ENCODE assay signal across 11 cellular contexts in the genomic region with DNA sequence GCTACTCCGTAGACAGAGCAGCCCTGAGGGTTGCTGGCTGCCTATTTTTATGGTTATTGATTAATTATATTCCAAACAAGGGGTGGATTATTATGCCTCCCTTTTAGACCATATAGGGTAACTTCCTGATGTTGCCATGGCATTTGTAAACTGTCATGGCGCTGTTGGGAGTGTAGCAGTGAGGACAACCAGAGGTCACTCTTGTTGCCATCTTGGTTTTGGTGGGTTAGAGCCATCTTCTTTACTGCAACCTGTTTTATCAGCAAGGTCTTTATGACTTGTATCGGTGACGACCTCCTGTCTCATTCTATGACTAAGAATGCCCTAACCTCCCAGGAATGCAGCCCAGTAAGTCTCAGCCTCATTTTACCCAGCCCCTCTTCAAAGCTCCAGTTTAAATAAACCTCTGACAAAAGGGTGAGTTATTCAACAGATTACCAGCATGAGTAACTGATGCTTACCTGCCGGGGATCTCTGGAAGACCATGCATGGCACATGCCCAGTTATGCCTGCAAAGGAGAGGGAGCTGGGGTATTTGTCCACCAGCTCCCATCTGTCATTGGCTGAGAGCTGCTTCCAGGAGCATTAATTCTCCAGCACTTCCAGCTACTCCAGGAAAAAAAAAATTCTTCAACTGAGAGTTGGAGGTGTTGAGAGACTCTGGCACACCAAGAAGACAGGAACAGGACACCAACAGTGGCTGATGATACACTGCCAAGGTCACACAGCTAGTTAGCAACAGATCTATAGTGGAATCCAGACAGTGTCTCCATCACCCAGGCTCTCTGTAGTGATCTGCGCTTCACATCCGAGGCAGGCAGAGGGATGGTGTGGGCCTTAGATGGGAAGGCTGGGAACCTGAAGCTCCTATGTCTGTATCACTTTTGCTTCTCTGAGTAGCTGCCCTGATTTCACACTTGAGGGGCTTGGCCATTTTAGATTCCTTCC. TPM values are rescaled to one million over a fixed set of nuclear protein-coding genes. Genes with fewer than 3 reads are reported as not detected.
DNase-seq lines count a peak whose midpoint lies in the region; ATAC-seq lines count a peak whose summit lies in the region.
"Had no signal": no experiment of that assay in that cellular context is flagged by ENCODE, and none has a peak within 500 bp of the region (broad histone marks: within the 10 kb centered on the region; RNA-seq: fewer than 3 reads in every experiment).

No MANE protein-coding gene starts in this region.

- H3K4me3 Mint-ChIP-seq in activated naive CD4-positive, alpha-beta T cell treated with anti-CD3 and anti-CD28 coated beads, Interleukin-2, amount 10 ng/mL, durations not matched to agents 7 days and 5 days: no peak overlapping the region
- no peak overlapping the region for H3K4me3 Mint-ChIP-seq in activated CD8-positive, alpha-beta T cell treated with anti-CD3 and anti-CD28 coated beads, Interleukin-2, amount 10 ng/mL, durations not matched to agents 7 days and 5 days
- no peak overlapping the region for H3K4me3 Mint-ChIP-seq in stimulated activated naive CD8-positive, alpha-beta T cell treated with anti-CD3 and anti-CD28 coated beads, Interleukin-15, Interleukin-2, amounts not matched to agents 100 ng/mL and 50 ng/mL, for 24 hours

- POLR2A ChIA-PET in activated CD8-positive, alpha-beta T cell treated with anti-CD3 and anti-CD28 coated beads, Interleukin-2, amount 10 ng/mL, durations not matched to agents 7 days and 5 days (lab: Charles Lee): interaction anchor here (0.5 to 3.8 kb wide), 14 partner anchors 10 to 186 kb away, joined by 3 to 69 read pairs (median 3); a partner anchor contains a TSS

- H3K36me3 Mint-ChIP-seq in activated naive CD4-positive, alpha-beta T cell treated with anti-CD3 and anti-CD28 coated beads, Interleukin-2, amount 10 ng/mL, durations not matched to agents 7 days and 5 days: peaks cover 64% of the 10 kb centered on the region
- H3K36me3 Mint-ChIP-seq in activated CD8-positive, alpha-beta T cell treated with anti-CD3 and anti-CD28 coated beads, Interleukin-2, amount 10 ng/mL, durations not matched to agents 7 days and 5 days (ENCODE audit: low read depth): peaks cover 65% of the 10 kb centered on the region
- H3K36me3 Mint-ChIP-seq in stimulated activated naive CD8-positive, alpha-beta T cell treated with anti-CD3 and anti-CD28 coated beads, Interleukin-15, Interleukin-2, amounts not matched to agents 100 ng/mL and 50 ng/mL, for 24 hours (ENCODE audit: low read depth): peaks cover 63% of the 10 kb centered on the region

- peak overlapping the region; percentile 99 for H3K27ac Mint-ChIP-seq in activated naive CD4-positive, alpha-beta T cell treated with anti-CD3 and anti-CD28 coated beads, Interleukin-2, amount 10 ng/mL, durations not matched to agents 7 days and 5 days
- H3K27ac Mint-ChIP-seq in activated CD8-positive, alpha-beta T cell treated with anti-CD3 and anti-CD28 coated beads, Interleukin-2, amount 10 ng/mL, durations not matched to agents 7 days and 5 days: peak overlapping the region; percentile 99
- peak overlapping the region; percentile 97 for H3K27ac Mint-ChIP-seq in stimulated activated naive CD8-positive, alpha-beta T cell treated with anti-CD3 and anti-CD28 coated beads, Interleukin-15, Interleukin-2, amounts not matched to agents 100 ng/mL and 50 ng/mL, for 24 hours

- DNase-seq in activated naive CD4-positive, alpha-beta T cell treated with anti-CD3 and anti-CD28 coated beads, Interleukin-2, amount 10 ng/mL, durations not matched to agents 7 days and 5 days: no peak
- no peak for DNase-seq in activated naive CD4-positive, alpha-beta T cell treated with Interleukin-2 at 50 U/mL for 16 hours
- DNase-seq in activated CD8-positive, alpha-beta T cell treated with anti-CD3 and anti-CD28 coated beads, Interleukin-2, amount 10 ng/mL, durations not matched to agents 7 days and 5 days: no peak
- DNase-seq in glomerular visceral epithelial cell (ENCODE audit: extremely low spot score) (peak; percentile 42), nucleus accumbens (lab: John Stamatoyannopoulos, UW) (no peak), inferior parietal cortex (ENCODE audit: extremely low spot score) (no peak)
- DNase-seq: effector CD8-positive, alpha-beta T cell; NCI-H2171; occipital lobe had no signal

- H3K9me3 Mint-ChIP-seq in activated naive CD4-positive, alpha-beta T cell treated with anti-CD3 and anti-CD28 coated beads, Interleukin-2, amount 10 ng/mL, durations not matched to agents 7 days and 5 days: peaks cover 13% of the 10 kb centered on the region
- peaks cover 8% of the 10 kb centered on the region for H3K9me3 Mint-ChIP-seq in activated CD8-positive, alpha-beta T cell treated with anti-CD3 and anti-CD28 coated beads, Interleukin-2, amount 10 ng/mL, durations not matched to agents 7 days and 5 days (ENCODE audit: insufficient read depth)
- H3K9me3 Mint-ChIP-seq in stimulated activated naive CD8-positive, alpha-beta T cell treated with anti-CD3 and anti-CD28 coated beads, Interleukin-15, Interleukin-2, amounts not matched to agents 100 ng/mL and 50 ng/mL, for 24 hours: peaks cover 6% of the 10 kb centered on the region

- no peaks in the 10 kb centered on the region for H3K27me3 Mint-ChIP-seq in activated naive CD4-positive, alpha-beta T cell treated with anti-CD3 and anti-CD28 coated beads, Interleukin-2, amount 10 ng/mL, durations not matched to agents 7 days and 5 days
- no peaks in the 10 kb centered on the region for H3K27me3 Mint-ChIP-seq in activated CD8-positive, alpha-beta T cell treated with anti-CD3 and anti-CD28 coated beads, Interleukin-2, amount 10 ng/mL, durations not matched to agents 7 days and 5 days (ENCODE audit: low read depth)
- H3K27me3 Mint-ChIP-seq in stimulated activated naive CD8-positive, alpha-beta T cell treated with anti-CD3 and anti-CD28 coated beads, Interleukin-15, Interleukin-2, amounts not matched to agents 100 ng/mL and 50 ng/mL, for 24 hours: no peaks in the 10 kb centered on the region

- peaks cover 84% of the 10 kb centered on the region for H3K4me1 Mint-ChIP-seq in activated naive CD4-positive, alpha-beta T cell treated with anti-CD3 and anti-CD28 coated beads, Interleukin-2, amount 10 ng/mL, durations not matched to agents 7 days and 5 days
- peaks cover 75% of the 10 kb centered on the region for H3K4me1 Mint-ChIP-seq in activated CD8-positive, alpha-beta T cell treated with anti-CD3 and anti-CD28 coated beads, Interleukin-2, amount 10 ng/mL, durations not matched to agents 7 days and 5 days (ENCODE audit: low read depth)
- peaks cover 82% of the 10 kb centered on the region for H3K4me1 Mint-ChIP-seq in stimulated activated naive CD8-positive, alpha-beta T cell treated with anti-CD3 and anti-CD28 coated beads, Interleukin-15, Interleukin-2, amounts not matched to agents 100 ng/mL and 50 ng/mL, for 24 hours (ENCODE audit: low read depth)

- CTCF ChIA-PET in activated naive CD4-positive, alpha-beta T cell treated with anti-CD3 and anti-CD28 coated beads, Interleukin-2, amount 10 ng/mL, durations not matched to agents 7 days and 5 days (lab: Charles Lee): interaction anchor here (0.7 to 10.0 kb wide), 8 partner anchors 10 to 210 kb away, joined by 3 to 122 read pairs (median 18); no protein-coding TSS in a partner anchor
- CTCF ChIA-PET in activated CD8-positive, alpha-beta T cell treated with anti-CD3 and anti-CD28 coated beads, Interleukin-2, amount 10 ng/mL, durations not matched to agents 7 days and 5 days (lab: Charles Lee): interaction anchor here (0.7 to 6.6 kb wide), 10 partner anchors 10 to 200 kb away, joined by 3 to 153 read pairs (median 5); no protein-coding TSS in a partner anchor

- no peak for ATAC-seq in activated CD8-positive, alpha-beta T cell treated with anti-CD3 and anti-CD28 coated beads, Interleukin-2, amount 10 ng/mL, durations not matched to agents 7 days and 5 days
- ATAC-seq in GM18868 (IDR thresholded peaks at IDR 0.05; ENCODE audit: unreplicated experiment): no peak

RNA-seq across cellular contexts. Expression of a gene that starts 36.6 kb away (rescaled TPM):
- 10 to 100 TPM; 23.5 to 24.2 TPM for total RNA-seq in activated CD8-positive, alpha-beta T cell treated with anti-CD3 and anti-CD28 coated beads, Interleukin-2, amount 10 ng/mL, durations not matched to agents 7 days and 5 days
- total RNA-seq: occipital lobe had no signal

RNA-seq across cellular contexts. Expression of a gene that starts 51.6 kb away (rescaled TPM):
- total RNA-seq in activated CD8-positive, alpha-beta T cell treated with anti-CD3 and anti-CD28 coated beads, Interleukin-2, amount 10 ng/mL, durations not matched to agents 7 days and 5 days: 100 to 1,000 TPM; 231 to 237 TPM
